In the genomic region with DNA sequence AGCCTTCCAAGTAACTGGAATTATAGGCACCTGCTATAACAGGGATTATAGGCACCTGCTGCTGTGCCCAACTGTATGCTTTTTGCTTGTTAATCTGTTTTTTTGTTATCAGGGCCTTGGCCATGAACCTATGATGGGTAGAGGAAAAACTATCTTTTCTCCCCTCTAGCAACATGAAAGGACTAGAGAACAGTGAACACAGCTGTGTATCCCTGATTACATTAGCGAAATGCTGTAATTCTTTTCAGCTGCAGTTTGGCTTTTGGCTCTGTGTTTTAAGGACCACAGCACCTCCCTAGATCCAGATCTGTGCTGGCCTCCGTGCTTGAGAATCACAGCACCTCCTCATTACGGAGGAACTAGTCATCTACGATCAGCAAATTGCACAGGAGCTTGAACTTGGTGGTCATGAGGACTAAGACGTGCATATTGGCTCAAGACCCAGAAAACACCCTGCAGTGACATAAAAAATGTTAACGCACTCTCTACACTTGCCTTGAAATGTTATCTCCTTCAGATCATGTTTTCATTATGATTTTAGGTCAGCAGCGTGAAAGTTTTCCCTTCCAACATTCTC, we compare ENCODE assay signal across 1 cellular context.
TF ChIP-seq lines count a peak whose summit lies in the region.

No MANE protein-coding gene starts in this region.

TF ChIP-seq in WTC11, 78 proteins besides CTCF, POLR2A, EP300 and RAD21 (continued from another document):
- TF ChIP-seq, protein P1, sequence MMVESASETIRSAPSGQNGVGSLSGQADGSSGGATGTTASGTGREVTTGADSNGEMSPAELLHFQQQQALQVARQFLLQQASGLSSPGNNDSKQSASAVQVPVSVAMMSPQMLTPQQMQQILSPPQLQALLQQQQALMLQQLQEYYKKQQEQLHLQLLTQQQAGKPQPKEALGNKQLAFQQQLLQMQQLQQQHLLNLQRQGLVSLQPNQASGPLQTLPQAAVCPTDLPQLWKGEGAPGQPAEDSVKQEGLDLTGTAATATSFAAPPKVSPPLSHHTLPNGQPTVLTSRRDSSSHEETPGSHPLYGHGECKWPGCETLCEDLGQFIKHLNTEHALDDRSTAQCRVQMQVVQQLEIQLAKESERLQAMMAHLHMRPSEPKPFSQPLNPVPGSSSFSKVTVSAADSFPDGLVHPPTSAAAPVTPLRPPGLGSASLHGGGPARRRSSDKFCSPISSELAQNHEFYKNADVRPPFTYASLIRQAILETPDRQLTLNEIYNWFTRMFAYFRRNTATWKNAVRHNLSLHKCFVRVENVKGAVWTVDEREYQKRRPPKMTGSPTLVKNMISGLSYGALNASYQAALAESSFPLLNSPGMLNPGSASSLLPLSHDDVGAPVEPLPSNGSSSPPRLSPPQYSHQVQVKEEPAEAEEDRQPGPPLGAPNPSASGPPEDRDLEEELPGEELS (CRISPR knock-in tag; IDR thresholded peaks at IDR 0.05) = no peak
- no peak for TF ChIP-seq OVOL2 (CRISPR knock-in tag; IDR thresholded peaks at IDR 0.05; ENCODE audit: borderline replicate concordance)
- TF ChIP-seq, protein P2, sequence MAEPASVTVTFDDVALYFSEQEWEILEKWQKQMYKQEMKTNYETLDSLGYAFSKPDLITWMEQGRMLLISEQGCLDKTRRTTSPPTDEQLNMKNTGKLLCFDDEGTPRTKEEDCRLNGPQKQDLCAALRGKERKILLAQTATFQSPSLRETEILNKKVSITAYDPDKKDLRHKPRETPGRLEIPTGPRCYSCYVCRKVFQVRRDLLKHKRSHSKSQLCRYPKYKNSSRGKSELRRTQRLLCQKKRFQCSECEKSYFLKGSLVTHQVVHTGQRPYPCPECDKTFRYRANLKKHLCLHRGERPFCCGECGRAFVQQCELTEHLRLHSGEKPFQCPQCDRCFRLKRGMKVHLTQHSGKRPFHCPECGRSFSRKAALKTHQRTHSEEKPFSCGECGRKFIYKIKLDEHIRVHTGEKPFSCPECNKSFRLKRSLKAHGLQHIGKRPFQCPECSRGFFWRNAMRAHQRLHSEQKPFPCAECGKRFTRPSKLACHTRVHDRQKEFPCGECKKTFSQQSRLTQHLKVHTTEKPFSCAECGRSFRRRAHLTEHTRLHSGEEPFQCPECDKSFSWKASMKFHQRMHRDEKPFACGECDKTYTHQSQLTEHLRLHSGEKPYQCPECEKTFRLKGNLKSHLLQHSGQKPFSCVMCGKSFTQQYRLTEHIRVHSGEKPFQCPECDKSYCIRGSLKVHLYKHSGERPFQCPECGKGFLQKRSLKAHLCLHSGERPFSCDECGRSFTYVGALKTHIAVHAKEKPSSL (CRISPR knock-in tag; conservative IDR thresholded peaks at IDR 0.05) = no peak
- TF ChIP-seq, protein P3, sequence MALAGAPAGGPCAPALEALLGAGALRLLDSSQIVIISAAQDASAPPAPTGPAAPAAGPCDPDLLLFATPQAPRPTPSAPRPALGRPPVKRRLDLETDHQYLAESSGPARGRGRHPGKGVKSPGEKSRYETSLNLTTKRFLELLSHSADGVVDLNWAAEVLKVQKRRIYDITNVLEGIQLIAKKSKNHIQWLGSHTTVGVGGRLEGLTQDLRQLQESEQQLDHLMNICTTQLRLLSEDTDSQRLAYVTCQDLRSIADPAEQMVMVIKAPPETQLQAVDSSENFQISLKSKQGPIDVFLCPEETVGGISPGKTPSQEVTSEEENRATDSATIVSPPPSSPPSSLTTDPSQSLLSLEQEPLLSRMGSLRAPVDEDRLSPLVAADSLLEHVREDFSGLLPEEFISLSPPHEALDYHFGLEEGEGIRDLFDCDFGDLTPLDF (CRISPR knock-in tag; IDR thresholded peaks at IDR 0.05) = no peak
